Comparison of ENCODE assay signal across 8 cellular contexts in genomic region chr1:145858937-145859490, GRCh38. TPM values are rescaled to one million over a fixed set of nuclear protein-coding genes. Genes with fewer than 3 reads are reported as not detected.
A peak's percentile ranks its signal among the peaks of the same experiment; 100 is the strongest.
DNase-seq lines count a peak whose midpoint lies in the region; ATAC-seq and TF ChIP-seq lines count a peak whose summit lies in the region.

Gene PIAS3 (minus strand): TSS chr1:145859081. CDS start chr1:145858990, 91 bp downstream.

- POLR2A ChIA-PET in PC-9 (lab: Charles Lee; ENCODE audit: unreplicated experiment), result interaction anchor here (0.5 to 1.8 kb wide), 12 partner anchors 12 to 394 kb away, joined by 3 to 19 read pairs (median 5); partner anchors contain the start of genes ANKRD34A, PEX11B and POLR3GL

- H3K4me3 Mint-ChIP-seq in activated T-cell treated with anti-CD3 and anti-CD28 coated beads, Interleukin-2, amount 50 U/mL, for 4 hours, result peak within 1 kb of the TSS; percentile 95

- H3K4me2 ChIP-seq in PC-9, result peak within 1 kb of the TSS; percentile 75

- intact Hi-C loops in PC-9 (cut with micrococcal nuclease; ENCODE audit: unreplicated experiment), result loop anchor here (1.0 to 5.0 kb wide), 3 partner anchors 33 to 178 kb away; partner anchors contain the start of gene PEX11B

- H3K9me3 ChIP-seq in PC-9 (ENCODE audit: insufficient read depth, low read depth), result no peaks in the 10 kb centered on the region
- no peaks in the 10 kb centered on the region for H3K9me3 ChIP-seq in esophagus (ENCODE audit: control insufficient read depth in 2 of 2, insufficient read depth in 1 of 2, low read depth in 1 of 2, low read length in 1 of 2)
- no peaks in the 10 kb centered on the region for H3K9me3 ChIP-seq in muscle layer of duodenum (ENCODE audit: control insufficient read depth in 1 of 2, low read length in 2 of 2)

- H3F3A ChIP-seq in PC-9 (ENCODE audit: insufficient read depth, low read depth), result peaks cover 4% of the 10 kb centered on the region; the same call in 1 of the 2 replicates

- peak within 1 kb of the TSS; percentile 82 for H3K4me3 ChIP-seq in Jurkat, Clone E6-1 (ENCODE audit: low read length)
- H3K4me3 ChIP-seq in PC-9 (peak within 1 kb of the TSS; percentile 93), esophagus (ENCODE audit: low read depth in 1 of 2, low read length in 2 of 2) (peak within 1 kb of the TSS; percentile 87 to 88), muscle layer of duodenum (ENCODE audit: low read depth in 1 of 2, low read length in 2 of 2) (peak within 1 kb of the TSS; percentile 88 to 98)

- H3K4me1 ChIP-seq in PC-9 (replicated peaks; ENCODE audit: insufficient read depth) (peaks cover 8% of the 10 kb centered on the region), esophagus (ENCODE audit: control insufficient read depth in 2 of 2, insufficient read depth in 2 of 2, low read length in 1 of 2) (peaks cover 0 to 4% of the 10 kb centered on the region in 2 donors), muscle layer of duodenum (ENCODE audit: control insufficient read depth in 1 of 2, insufficient read depth in 2 of 2, low read length in 2 of 2) (peaks cover 14 to 22% of the 10 kb centered on the region in 2 donors)

- peaks cover 7% of the 10 kb centered on the region for H3K36me3 Mint-ChIP-seq in activated T-cell treated with anti-CD3 and anti-CD28 coated beads, Interleukin-2, amount 50 U/mL, for 4 hours (ENCODE audit: insufficient read depth)

- 1% methylated on average over 33 to 36 of the region's 36 CpGs for WGBS in esophagus, 2 donors

- no peaks in the 10 kb centered on the region for H3K27me3 Mint-ChIP-seq in activated T-cell treated with anti-CD3 and anti-CD28 coated beads, Interleukin-2, amount 50 U/mL, for 4 hours (ENCODE audit: low read depth)

- H3K27ac ChIP-seq in PC-9 (peak within 1 kb of the TSS; percentile 23; the same call in 1 of the 2 replicates), esophagus (ENCODE audit: low read depth in 2 of 2, low read length in 1 of 2) (peak within 1 kb of the TSS; percentile 91 to 98), muscle layer of duodenum (ENCODE audit: low read length) (peak within 1 kb of the TSS; percentile 76)

- H3K36me3 ChIP-seq in PC-9 (ENCODE audit: low read depth), result 0 out of 2 replicates have a peak, but pooled peaks cover 14% of the 10 kb centered on the region
- peaks cover 7 to 17% of the 10 kb centered on the region in 2 donors for H3K36me3 ChIP-seq in esophagus (ENCODE audit: control insufficient read depth in 2 of 2, insufficient read depth in 2 of 2, low read length in 1 of 2)
- H3K36me3 ChIP-seq in muscle layer of duodenum (ENCODE audit: control insufficient read depth in 1 of 2, insufficient read depth in 2 of 2, low read length in 2 of 2), result peaks cover 17 to 29% of the 10 kb centered on the region in 2 donors

- ATAC-seq in GM21619 (IDR thresholded peaks at IDR 0.05; ENCODE audit: unreplicated experiment), result peak; percentile 84
- ATAC-seq in activated T-cell treated with anti-CD3 and anti-CD28 coated beads, Interleukin-2, amount 50 U/mL, for 4 hours, result peak; percentile 93 to 94

- H2AFZ ChIP-seq in PC-9, result peak within 1 kb of the TSS; percentile 89

- H3K27me3 ChIP-seq in PC-9 (ENCODE audit: insufficient read depth, low read depth), result no peaks in the 10 kb centered on the region
- no peaks in the 10 kb centered on the region for H3K27me3 ChIP-seq in esophagus (ENCODE audit: control insufficient read depth in 1 of 2, insufficient read depth in 2 of 2, low read length in 2 of 2)
- H3K27me3 ChIP-seq in muscle layer of duodenum (ENCODE audit: low read depth, low read length), result no peaks in the 10 kb centered on the region

- H4K20me1 ChIP-seq in PC-9 (ENCODE audit: insufficient read depth), result no peaks in the 10 kb centered on the region

- no peaks in the 10 kb centered on the region for H3K9me2 ChIP-seq in PC-9 (ENCODE audit: insufficient read depth)

- H3K79me2 ChIP-seq in PC-9 (ENCODE audit: low read depth), result peaks cover 14% of the 10 kb centered on the region

- peaks cover 9% of the 10 kb centered on the region for H3K4me1 Mint-ChIP-seq in activated T-cell treated with anti-CD3 and anti-CD28 coated beads, Interleukin-2, amount 50 U/mL, for 4 hours (ENCODE audit: low read depth)

- no TSS peak for BruUV-seq in PC-9 (replicated peaks; lab: Mats Ljungman, UMichigan)

- CTCF ChIA-PET in PC-9 (lab: Charles Lee), result interaction anchor here (0.5 to 2.3 kb wide), 9 partner anchors 9 to 148 kb away, joined by 3 to 29 read pairs (median 6); partner anchors contain the start of genes NUDT17 and PEX11B

- H3K9me3 Mint-ChIP-seq in activated T-cell treated with anti-CD3 and anti-CD28 coated beads, Interleukin-2, amount 50 U/mL, for 4 hours, result no peaks in the 10 kb centered on the region

- no peak for TF ChIP-seq CTCF in PC-9 (conservative IDR thresholded peaks at IDR 0.05)

- DNase-seq in DMS153 treated with DMSO at 0.1 percent for 48 hours (lab: John Stamatoyannopoulos, UW; ENCODE audit: unreplicated experiment), result peak; percentile 88
- peak; percentile 74 for DNase-seq in Jurkat, Clone E6-1 (ENCODE audit: low read depth, low spot score)
- DNase-seq in PC-9, result peak; percentile 81 to 95
- peak; percentile 70 for DNase-seq in activated T-cell treated with anti-CD3 and anti-CD28 coated beads, Interleukin-2, amount 50 U/mL, for 4 hours
- DNase-seq in stimulated activated CD8-positive, alpha-beta memory T cell treated with anti-CD3 and anti-CD28 coated beads, Interleukin-7, amount 100 ng/mL, for 24 hours (ENCODE audit: low read depth), result peak; percentile 73

RNA-seq across cellular contexts. Expression of gene PIAS3, which starts in this region (rescaled TPM):
- 19.8 TPM for polyA plus RNA-seq in Jurkat, Clone E6-1 (2012; ENCODE audit: insufficient read depth, insufficient read length)
- 44.3 and 57.8 TPM in 2 replicates for total RNA-seq in PC-9 (2021)
- total RNA-seq in activated T-cell treated with anti-CD3 and anti-CD28 coated beads, Interleukin-2, amount 50 U/mL, for 4 hours, result 10 to 100 TPM; 10.6 to 14.2 (median 12.0) TPM
- polyA plus RNA-seq in esophagus, result 10 to 100 TPM; 29.8 to 43.6 TPM

Comparison
In these comparisons a context has a peak if more than half of its experiments do, and no peak if none do; other contexts are left out.
1. Peak in every context shown above with its lines: DNase-seq, ATAC-seq, H3K4me3 ChIP-seq and H3K27ac ChIP-seq.
2. H3K27ac ChIP-seq: peak in every context shown above with its lines; median percentile 94 in esophagus; 76 in muscle layer of duodenum; 23 in PC-9.